ENCODE assay signal across 9 cellular contexts in genomic region chr10:69573056-69573806, GRCh38. TPM values are rescaled to one million over a fixed set of nuclear protein-coding genes. Genes with fewer than 3 reads are reported as not detected.
DNase-seq lines count a peak whose midpoint lies in the region; ATAC-seq and TF ChIP-seq lines count a peak whose summit lies in the region.
"Had no signal": no experiment of that assay in that cellular context is flagged by ENCODE, and none has a peak within 500 bp of the region (broad histone marks: within the 10 kb centered on the region; RNA-seq: fewer than 3 reads in every experiment).

TSS of gene NEUROG3 (minus strand) at chr10:69573422. CDS start at chr10:69573043, 379 bp downstream.

- H3K79me1 ChIP-seq in H9 (ENCODE audit: insufficient read depth, low read depth, low read length, poor library complexity, severe bottlenecking) (no peaks in the 10 kb centered on the region), mesenchymal stem cell (replicated peaks; ENCODE audit: low read length, poor library complexity, severe bottlenecking) (no peaks in the 10 kb centered on the region)

- POLR2A ChIA-PET in activated CD8-positive, alpha-beta T cell treated with anti-CD3 and anti-CD28 coated beads for 36 hours (lab: Charles Lee), result interaction anchor here (0.6 kb wide), 1 partner anchor 288 kb away, joined by 3 read pairs; no protein-coding TSS in a partner anchor

- no peak within 1 kb of the TSS for H2BK12ac ChIP-seq in H9 (ENCODE audit: insufficient read length, low read depth, low read length)
- no peak within 1 kb of the TSS for H2BK12ac ChIP-seq in mesenchymal stem cell (ENCODE audit: low read length in 2 of 2)

- H3K4me2 ChIP-seq in H9 (ENCODE audit: insufficient read depth, insufficient read length, low read length) (peak within 1 kb of the TSS; percentile 59), mesenchymal stem cell (ENCODE audit: low read length, poor library complexity, severe bottlenecking) (peak within 1 kb of the TSS; percentile 33)

- H3K27me3 ChIP-seq in GM06990 (replicated peaks; ENCODE audit: control insufficient read depth, insufficient read depth, low read length) (peaks cover 10% of the 10 kb centered on the region), H9 (ENCODE audit: insufficient read depth, low read length) (peaks cover 89% of the 10 kb centered on the region), mesenchymal stem cell (ENCODE audit: control insufficient read depth in 1 of 2, insufficient read depth in 1 of 2, low read length in 2 of 2) (peaks cover 99 to 100% of the 10 kb centered on the region in 2 experiments)

- peaks cover 3% of the 10 kb centered on the region for H4K20me1 ChIP-seq in H9 (ENCODE audit: control insufficient read depth, insufficient read depth, insufficient read length)

- H2BK20ac ChIP-seq in H9 (ENCODE audit: low read depth, low read length, poor library complexity, severe bottlenecking), result no peak within 1 kb of the TSS

- H3K14ac ChIP-seq in H9 (ENCODE audit: insufficient read depth, low read length) (no peak within 1 kb of the TSS), mesenchymal stem cell (ENCODE audit: low read length in 2 of 2) (no peak within 1 kb of the TSS)

- DNase-seq in GM06990 (ENCODE audit: extremely low read depth, insufficient read length), result peak; percentile 59
- DNase-seq in H9, result peak; percentile 50
- peak; percentile 58 for DNase-seq in activated CD8-positive, alpha-beta T cell treated with anti-CD3 and anti-CD28 coated beads for 36 hours
- no peak for DNase-seq in mesenchymal stem cell
- DNase-seq in stimulated activated naive CD4-positive, alpha-beta T cell (lab: John Stamatoyannopoulos, UW), result no peak
- DNase-seq in NCI-H2227 treated with DMSO at 0.1 percent for 48 hours (lab: John Stamatoyannopoulos, UW), result no peak
- no peak for DNase-seq in NCI-H128 (lab: John Stamatoyannopoulos, UW; ENCODE audit: unreplicated experiment)
- DNase-seq in amniotic stem cell (lab: John Stamatoyannopoulos, UW), result no peak

- intact Hi-C loops in activated CD8-positive, alpha-beta T cell treated with anti-CD3 and anti-CD28 coated beads for 36 hours (cut with micrococcal nuclease), result no loop called here

- ATAC-seq in activated CD8-positive, alpha-beta T cell treated with anti-CD3 and anti-CD28 coated beads for 36 hours, result peak; percentile 28

- H4K8ac ChIP-seq in H9 (replicated peaks; ENCODE audit: insufficient read length, low read depth, low read length) (no peak within 1 kb of the TSS), mesenchymal stem cell (ENCODE audit: low read length) (no peak within 1 kb of the TSS)

- no peaks in the 10 kb centered on the region; a peak in 1 of 7 replicates for H3K36me3 Mint-ChIP-seq in H9 (ENCODE audit: insufficient read depth in 1 of 3, low read depth in 3 of 3)
- no peaks in the 10 kb centered on the region for H3K36me3 Mint-ChIP-seq in activated CD8-positive, alpha-beta T cell treated with anti-CD3 and anti-CD28 coated beads for 36 hours (ENCODE audit: low read depth)

- H3K4me1 Mint-ChIP-seq in H9, result peaks cover 63 to 78% of the 10 kb centered on the region in 2 experiments
- peaks cover 20% of the 10 kb centered on the region for H3K4me1 Mint-ChIP-seq in activated CD8-positive, alpha-beta T cell treated with anti-CD3 and anti-CD28 coated beads for 36 hours (ENCODE audit: low read depth)

- TF ChIP-seq CTCF in GM06990 (IDR thresholded peaks at IDR 0.05; ENCODE audit: insufficient read depth, low read length, poor library complexity, severe bottlenecking), result no peak
- no peak for TF ChIP-seq CTCF in H9 (conservative IDR thresholded peaks at IDR 0.05)
- no peak for TF ChIP-seq CTCF in activated CD8-positive, alpha-beta T cell treated with anti-CD3 and anti-CD28 coated beads for 36 hours (IDR thresholded peaks at IDR 0.05)

- no peaks in the 10 kb centered on the region for H3K9me3 ChIP-seq in H9 (ENCODE audit: control insufficient read depth, low read depth, low read length)
- H3K9me3 ChIP-seq in mesenchymal stem cell (ENCODE audit: control insufficient read depth, low read length), result no peaks in the 10 kb centered on the region

- CTCF ChIA-PET in activated CD8-positive, alpha-beta T cell treated with anti-CD3 and anti-CD28 coated beads for 36 hours (lab: Charles Lee), result interaction anchor here (0.6 kb wide), 1 partner anchor 45 kb away, joined by 3 read pairs; no protein-coding TSS in a partner anchor

- H3K27ac Mint-ChIP-seq in H9, result peak within 1 kb of the TSS in 1 of 3 experiments; percentile 65; a peak in 1 of 7 replicates
- no peak within 1 kb of the TSS for H3K27ac Mint-ChIP-seq in activated CD8-positive, alpha-beta T cell treated with anti-CD3 and anti-CD28 coated beads for 36 hours

- no peak within 1 kb of the TSS for H4K91ac ChIP-seq in H9 (ENCODE audit: insufficient read length, low read depth, low read length)
- H4K91ac ChIP-seq in mesenchymal stem cell (ENCODE audit: low read length), result no peak within 1 kb of the TSS

- no peak within 1 kb of the TSS for H3K9ac ChIP-seq in H9 (ENCODE audit: extremely low read depth, insufficient read length, low read length)
- H3K9ac ChIP-seq in mesenchymal stem cell (ENCODE audit: low read length), result no peak within 1 kb of the TSS

- H4K5ac ChIP-seq in H9 (ENCODE audit: insufficient read length, low read depth, low read length), result no peak within 1 kb of the TSS

- H2BK5ac ChIP-seq in H9 (ENCODE audit: insufficient read length, low read length), result no peak within 1 kb of the TSS
- no peak within 1 kb of the TSS for H2BK5ac ChIP-seq in mesenchymal stem cell (ENCODE audit: low read depth, low read length, poor library complexity, severe bottlenecking)

- H2BK120ac ChIP-seq in H9 (ENCODE audit: low read depth, low read length, poor library complexity, severe bottlenecking) (no peak within 1 kb of the TSS), mesenchymal stem cell (ENCODE audit: low read depth, low read length) (no peak within 1 kb of the TSS)

- H3K23me2 ChIP-seq in H9 (ENCODE audit: insufficient read length, low read depth, low read length, poor library complexity, severe bottlenecking), result peaks cover 53% of the 10 kb centered on the region

- H3K27me3 Mint-ChIP-seq in H9 (ENCODE audit: low read depth), result no peaks in the 10 kb centered on the region; the same call in none of the 2 replicates
- H3K27me3 Mint-ChIP-seq in activated CD8-positive, alpha-beta T cell treated with anti-CD3 and anti-CD28 coated beads for 36 hours, result peaks cover 81% of the 10 kb centered on the region

- no peak within 1 kb of the TSS for H3T11ph ChIP-seq in H9 (ENCODE audit: low read length)

- H3K36me3 ChIP-seq in GM06990 (ENCODE audit: control insufficient read depth, insufficient read depth, low read length) (no peaks in the 10 kb centered on the region), mesenchymal stem cell (ENCODE audit: control insufficient read depth in 1 of 2, insufficient read depth in 2 of 2, low read depth in 1 of 2, low read length in 2 of 2) (no peaks in the 10 kb centered on the region)

- H2BK15ac ChIP-seq in H9 (ENCODE audit: low read depth, low read length), result no peak within 1 kb of the TSS
- no peak within 1 kb of the TSS for H2BK15ac ChIP-seq in mesenchymal stem cell (ENCODE audit: low read depth, poor library complexity, severe bottlenecking)

- H3K56ac ChIP-seq in H9 (ENCODE audit: insufficient read length, low read depth, low read length), result no peak within 1 kb of the TSS

- H3K18ac ChIP-seq in H9 (ENCODE audit: insufficient read length, low read depth, low read length) (no peak within 1 kb of the TSS), mesenchymal stem cell (ENCODE audit: low read depth in 1 of 2, low read length in 2 of 2) (no peak within 1 kb of the TSS)

- no peak within 1 kb of the TSS for H3K23ac ChIP-seq in H9 (ENCODE audit: insufficient read length, low read depth, low read length)
- H3K23ac ChIP-seq in mesenchymal stem cell (ENCODE audit: low read length in 2 of 2), result peak within 1 kb of the TSS in 1 of 2 experiments; percentile 16

- peak within 1 kb of the TSS; percentile 41 to 85 for H3K4me3 Mint-ChIP-seq in H9
- H3K4me3 Mint-ChIP-seq in activated CD8-positive, alpha-beta T cell treated with anti-CD3 and anti-CD28 coated beads for 36 hours, result peak within 1 kb of the TSS; percentile 76

- H3K79me2 ChIP-seq in H9 (ENCODE audit: insufficient read depth, low read length), result no peaks in the 10 kb centered on the region

- H3K4ac ChIP-seq in H9 (ENCODE audit: low read depth, low read length), result no peak within 1 kb of the TSS
- no peak within 1 kb of the TSS for H3K4ac ChIP-seq in mesenchymal stem cell (ENCODE audit: low read depth in 1 of 2, low read length in 2 of 2)

- WGBS in H9 (ENCODE audit: extremely low coverage, insufficient read length, low lambda C conversion rate), result no CpG with 5 or more reads among the region's 53 CpGs
- WGBS in mesenchymal stem cell, result 2% methylated on average over 52 of the region's 53 CpGs

- no peak within 1 kb of the TSS for H2AK5ac ChIP-seq in H9 (ENCODE audit: insufficient read length, low read length)
- H2AK5ac ChIP-seq in mesenchymal stem cell (ENCODE audit: low read length, severe bottlenecking), result no peak within 1 kb of the TSS

- H3K9me3 Mint-ChIP-seq in H9, result peaks cover 0 to 3% of the 10 kb centered on the region in 2 experiments; a peak in 3 of 5 replicates
- no peaks in the 10 kb centered on the region for H3K9me3 Mint-ChIP-seq in activated CD8-positive, alpha-beta T cell treated with anti-CD3 and anti-CD28 coated beads for 36 hours

- H3K4me3 ChIP-seq in GM06990 (replicated peaks; ENCODE audit: low read depth, low read length), result no peak within 1 kb of the TSS; the same call in 1 of the 2 replicates
- no peak within 1 kb of the TSS for H3K4me3 ChIP-seq in mesenchymal stem cell (ENCODE audit: insufficient read depth in 1 of 2, low read depth in 1 of 2, low read length in 2 of 2)

- H2AFZ ChIP-seq in H9 (ENCODE audit: low read length) (no peak within 1 kb of the TSS), mesenchymal stem cell (ENCODE audit: low read depth, low read length) (no peak within 1 kb of the TSS)

- H3K4me1 ChIP-seq in H9 (ENCODE audit: insufficient read depth, low read length), result peaks cover 16% of the 10 kb centered on the region
- H3K4me1 ChIP-seq in mesenchymal stem cell (ENCODE audit: control insufficient read depth, insufficient read depth, low read depth, low read length), result peaks cover 11% of the 10 kb centered on the region

- H3K27ac ChIP-seq in H9 (ENCODE audit: insufficient read length, low read depth, low read length), result no peak within 1 kb of the TSS
- H3K27ac ChIP-seq in mesenchymal stem cell (ENCODE audit: low read length, poor library complexity, severe bottlenecking), result no peak within 1 kb of the TSS

RNA-seq across cellular contexts. Expression of gene NEUROG3, which starts in this region (rescaled TPM):
- total RNA-seq in H9 (2021), result not detected in 2 replicates
- 1 to 10 TPM; 1.3 to 2.3 TPM for total RNA-seq in activated CD8-positive, alpha-beta T cell treated with anti-CD3 and anti-CD28 coated beads for 36 hours
- polyA plus RNA-seq in mesenchymal stem cell (2013, experiment 1 of 2), result not detected
- polyA plus RNA-seq in mesenchymal stem cell (2013, experiment 2 of 2), result not detected
- total RNA-seq: aorta had no signal

Comparison
In these comparisons a context has a peak if more than half of its experiments do, and no peak if none do; other contexts are left out.
1. Peak in DNase-seq and H3K4me2 ChIP-seq in H9; RNA of the gene not detected or under 1 TPM.
2. DNase-seq: peak in GM06990 (single experiment) and activated CD8-positive, alpha-beta T cell treated with anti-CD3 and anti-CD28 coated beads for 36 hours (single experiment); none in mesenchymal stem cell (single experiment), stimulated activated naive CD4-positive, alpha-beta T cell (0 of 6), NCI-H2227 treated with DMSO at 0.1 percent for 48 hours (single experiment), NCI-H128 (single experiment) and amniotic stem cell (single experiment).